In genomic region chr5:88142801-88143692, GRCh38 we compare ENCODE assay signal across 10 cellular contexts.
DNase-seq lines count a peak whose midpoint lies in the region; ATAC-seq and TF ChIP-seq lines count a peak whose summit lies in the region.
"Had no signal": no experiment of that assay in that cellular context is flagged by ENCODE, and none has a peak within 500 bp of the region (broad histone marks: within the 10 kb centered on the region; RNA-seq: fewer than 3 reads in every experiment).

No MANE protein-coding gene starts in this region.

- H3K9me3 Mint-ChIP-seq in endodermal cell: no peaks in the 10 kb centered on the region

- no peak for TF ChIP-seq CTCF in endodermal cell (conservative IDR thresholded peaks at IDR 0.05)

- DNase-seq in Right ventricle myocardium superior (peak; percentile 63), Right ventricle myocardium inferior (ENCODE audit: missing footprints) (no peak), endodermal cell (peak; percentile 49), aorta (peak; percentile 53 to 83)
- DNase-seq in NK-92 treated with Interleukin-12 subunit alpha and Interleukin-12 subunit beta, amount 100 ng/mL, for 24 hours (lab: John Stamatoyannopoulos, UW): no peak
- DNase-seq: Kasumi-1 had no signal

- H3K27me3 ChIP-seq in endodermal cell (ENCODE audit: control insufficient read depth, insufficient read depth, low read length, poor library complexity, severe bottlenecking) (peaks cover 91% of the 10 kb centered on the region), muscle layer of duodenum (ENCODE audit: low read depth, low read length) (peaks cover 50% of the 10 kb centered on the region), aorta (ENCODE audit: control insufficient read depth in 1 of 2, insufficient read depth in 2 of 2, low read length in 1 of 2) (no peaks in the 10 kb centered on the region)

- H3K9me3 ChIP-seq in endodermal cell (ENCODE audit: control insufficient read depth, low read length): no peaks in the 10 kb centered on the region
- peaks cover 0 to 4% of the 10 kb centered on the region in 2 donors for H3K9me3 ChIP-seq in muscle layer of duodenum (ENCODE audit: control insufficient read depth in 1 of 2, low read length in 2 of 2)
- no peaks in the 10 kb centered on the region for H3K9me3 ChIP-seq in aorta (ENCODE audit: control insufficient read depth, low read length)

- no peaks in the 10 kb centered on the region for H3K36me3 ChIP-seq in endodermal cell (ENCODE audit: control insufficient read depth, insufficient read depth, low read length)
- no peaks in the 10 kb centered on the region for H3K36me3 ChIP-seq in muscle layer of duodenum (ENCODE audit: control insufficient read depth in 1 of 2, insufficient read depth in 2 of 2, low read length in 2 of 2)
- H3K36me3 ChIP-seq in aorta (ENCODE audit: control insufficient read depth in 1 of 2, insufficient read depth in 2 of 2, low read length in 1 of 2): no peaks in the 10 kb centered on the region
- H3K36me3 ChIP-seq: BLaER1 had no signal

- no peak for ATAC-seq in Right ventricle myocardium superior (ENCODE audit: poor library complexity)
- ATAC-seq in Right ventricle myocardium inferior: no peak
- ATAC-seq in aorta (ENCODE audit: low FRiP score): no peak
- ATAC-seq in HG03342 (IDR thresholded peaks at IDR 0.05; ENCODE audit: unreplicated experiment): no peak
- no peak for ATAC-seq in HG02763 (IDR thresholded peaks at IDR 0.05; ENCODE audit: unreplicated experiment)

- H3K27ac Mint-ChIP-seq in endodermal cell: no peak overlapping the region

- peaks cover 14% of the 10 kb centered on the region for H3K4me1 Mint-ChIP-seq in endodermal cell

- H3K9ac ChIP-seq in endodermal cell (ENCODE audit: extremely low read depth, low read length, poor library complexity, severe bottlenecking): no peak overlapping the region
- H3K9ac ChIP-seq: BLaER1 had no signal

- H3K27me3 Mint-ChIP-seq in endodermal cell (ENCODE audit: insufficient read depth): peaks cover 15% of the 10 kb centered on the region

- intact Hi-C loops in Right ventricle myocardium superior (cut with DNase I): loop anchor here (10.0 kb wide), 1 partner anchor 112 kb away; no protein-coding TSS in a partner anchor
- intact Hi-C loops in Right ventricle myocardium inferior (cut with DNase I): loop anchor here (2.0 to 10.0 kb wide), 4 partner anchors 124 to 538 kb away; partner anchors contain the start of gene TMEM161B
- intact Hi-C loops in aorta (cut with DNase I): loop anchor here (5.0 to 10.0 kb wide), 5 partner anchors 361 to 728 kb away; partner anchors contain the start of gene CCNH (in 1 of the 2)

- H3K27ac ChIP-seq in endodermal cell (ENCODE audit: low read depth, low read length) (peak overlapping the region; percentile 93), muscle layer of duodenum (ENCODE audit: low read length) (no peak overlapping the region), aorta (ENCODE audit: low read depth in 1 of 2, low read length in 2 of 2) (peak overlapping the region in 1 of 2 donors; percentile 56)
- H3K27ac ChIP-seq: BLaER1 had no signal

- no peaks in the 10 kb centered on the region for H3K36me3 Mint-ChIP-seq in endodermal cell (ENCODE audit: low read depth)

- H3K4me3 ChIP-seq in endodermal cell (ENCODE audit: low read length): no peak overlapping the region
- H3K4me3 ChIP-seq in muscle layer of duodenum (ENCODE audit: low read depth in 1 of 2, low read length in 2 of 2): peak overlapping the region; percentile 71 to 75
- H3K4me3 ChIP-seq in aorta (ENCODE audit: low read length in 2 of 2): peak overlapping the region; percentile 83 to 96
- H3K4me3 ChIP-seq: BLaER1 had no signal

- no peak overlapping the region for H3K4me3 Mint-ChIP-seq in endodermal cell

- 27 to 40% methylated on average over 12 to 20 of the region's 20 CpGs for WGBS in endodermal cell (ENCODE audit: insufficient coverage in 1 of 2, insufficient read length in 1 of 2), 2 experiments
- WGBS in aorta, 2 donors: 2 to 4% methylated on average over 20 of the region's 20 CpGs

- H3K4me1 ChIP-seq in endodermal cell (ENCODE audit: control insufficient read depth, insufficient read depth, low read length) (no peaks in the 10 kb centered on the region), muscle layer of duodenum (ENCODE audit: control insufficient read depth in 1 of 2, insufficient read depth in 2 of 2, low read length in 2 of 2) (peaks cover 0 to 36% of the 10 kb centered on the region in 2 donors), aorta (ENCODE audit: control insufficient read depth in 1 of 2, insufficient read depth in 2 of 2, low read length in 2 of 2) (no peaks in the 10 kb centered on the region)
- H3K4me1 ChIP-seq: BLaER1 had no signal

Comparison
In these comparisons a context has a peak if more than half of its experiments do, and no peak if none do; other contexts are left out.
1. DNase-seq: peak in Right ventricle myocardium superior (single experiment), endodermal cell (single experiment) and aorta (2 of 2); none in Right ventricle myocardium inferior (single experiment) and NK-92 treated with Interleukin-12 subunit alpha and Interleukin-12 subunit beta, amount 100 ng/mL, for 24 hours (single experiment).